17 cellular contexts compared by ENCODE assay signal in genomic region chr3:312170-312569, GRCh38.
DNase-seq lines count a peak whose midpoint lies in the region; ATAC-seq and TF ChIP-seq lines count a peak whose summit lies in the region.
"Had no signal": no experiment of that assay in that cellular context is flagged by ENCODE, and none has a peak within 500 bp of the region (broad histone marks: within the 10 kb centered on the region; RNA-seq: fewer than 3 reads in every experiment).

No MANE protein-coding gene starts in this region.

- H3F3A ChIP-seq in PC-3 (ENCODE audit: low read length, unreplicated experiment) = no peaks in the 10 kb centered on the region

- intact Hi-C loops in PC-3 (cut with micrococcal nuclease) = no loop called here

- H4K20me1 ChIP-seq in PC-3 (ENCODE audit: low read length) = no peaks in the 10 kb centered on the region

- no peak for ATAC-seq in PC-3
- ATAC-seq: GM23338, T-cell had no signal

- TF ChIP-seq CTCF in PC-3 (conservative IDR thresholded peaks at IDR 0.05; ENCODE audit: low read depth, low read length) = no peak

- peaks cover 7% of the 10 kb centered on the region; the same call in 1 of the 2 replicates for H3K27me3 ChIP-seq in PC-3 (ENCODE audit: low read length)
- no peaks in the 10 kb centered on the region for H3K27me3 ChIP-seq in MG63
- H3K27me3 ChIP-seq: SJSA1 had no signal

- H3K4me3 ChIP-seq in PC-3 (ENCODE audit: low read length) = no peak overlapping the region
- no peak overlapping the region for H3K4me3 ChIP-seq in MG63
- H3K4me3 ChIP-seq: GM23338, SJSA1 had no signal

- H3K27ac ChIP-seq in PC-3 (ENCODE audit: low read length) = no peak overlapping the region
- H3K27ac ChIP-seq: C4-2B, SJSA1 had no signal

- no TSS peak for BruUV-seq in PC-3 (replicated peaks; lab: Mats Ljungman, UMichigan)

- H3K36me3 ChIP-seq in PC-3 (ENCODE audit: low read depth, low read length) (no peaks in the 10 kb centered on the region), MG63 (no peaks in the 10 kb centered on the region)
- H3K36me3 ChIP-seq: SJSA1 had no signal

- no peak overlapping the region for H2AFZ ChIP-seq in PC-3 (ENCODE audit: low read length)
- H2AFZ ChIP-seq: GM23338 had no signal

- H3K9me2 ChIP-seq in PC-3 (replicated peaks; ENCODE audit: low read length) = no peaks in the 10 kb centered on the region

- H3K4me2 ChIP-seq in PC-3 (ENCODE audit: low read length) = no peak overlapping the region
- H3K4me2 ChIP-seq: GM23338 had no signal

- H3K9ac ChIP-seq in PC-3 (ENCODE audit: low read length) = no peak overlapping the region

- POLR2A ChIA-PET in PC-3 (lab: Charles Lee; ENCODE audit: unreplicated experiment) = no interaction called here

- CTCF ChIA-PET in PC-3 (lab: Charles Lee) = no interaction called here

- in situ Hi-C loops in SK-MEL-5 (cut with HindIII; ENCODE audit: low pct_unique_long_range_greater_than_20kb, low sequenced_read_pairs) = no loop called here

- no peaks in the 10 kb centered on the region for H3K79me2 ChIP-seq in PC-3 (ENCODE audit: low read length)

- DNase-seq in NCI-H2107 treated with DMSO at 0.1 percent for 48 hours (lab: John Stamatoyannopoulos, UW; ENCODE audit: unreplicated experiment) (peak; percentile 67), NCI-H2107 (lab: John Stamatoyannopoulos, UW) (no peak), NCI-H2227 (lab: John Stamatoyannopoulos, UW; ENCODE audit: unreplicated experiment) (peak; percentile 66), SK-MEL-5 (ENCODE audit: low read depth, low spot score) (peak; percentile 60), EL (no peak), glomerular visceral epithelial cell (ENCODE audit: extremely low spot score) (no peak), PC-3 (no peak), MG63 (no peak)
- DNase-seq: 8988T, DND-41, GF-D8, NCI-H187 treated with DMSO at 0.1 percent for 48 hours, T-cell, T1000 had no signal

- H3K9me3 ChIP-seq in PC-3 (ENCODE audit: low read length) (no peaks in the 10 kb centered on the region), MG63 (no peaks in the 10 kb centered on the region)
- H3K9me3 ChIP-seq: SJSA1 had no signal

- no peaks in the 10 kb centered on the region for H3K4me1 ChIP-seq in PC-3 (ENCODE audit: insufficient read depth, low read length)
- H3K4me1 ChIP-seq: SJSA1 had no signal

Comparison
In these comparisons a context has a peak if more than half of its experiments do, and no peak if none do; other contexts are left out.
1. DNase-seq: peak in NCI-H2107 treated with DMSO at 0.1 percent for 48 hours (single experiment), NCI-H2227 (single experiment) and SK-MEL-5 (single experiment); none in NCI-H2107 (single experiment), EL (single experiment), glomerular visceral epithelial cell (single experiment), PC-3 (single experiment) and MG63 (single experiment).